In genomic region chr12:121005346-121005815, GRCh38 we compare ENCODE assay signal across 8 cellular contexts. TPM values are rescaled to one million over a fixed set of nuclear protein-coding genes. Genes with fewer than 3 reads are reported as not detected.
DNase-seq lines count a peak whose midpoint lies in the region; ATAC-seq, FAIRE-seq and TF ChIP-seq lines count a peak whose summit lies in the region.

No MANE protein-coding gene starts in this region.

- no peak overlapping the region for H3K4me3 ChIP-seq in AG04449 (ENCODE audit: low read depth, low read length)

- no peak overlapping the region for H3K27ac Mint-ChIP-seq in activated T-helper 17 cell treated with anti-CD3 and anti-CD28 coated beads, Interleukin-2, amount 50 U/mL, for 72 hours

- H3K9me3 Mint-ChIP-seq in activated T-helper 17 cell treated with anti-CD3 and anti-CD28 coated beads, Interleukin-2, amount 50 U/mL, for 72 hours, result no peaks in the 10 kb centered on the region

- CTCF ChIA-PET in AG04449 (lab: Yijun Ruan, JAX), result interaction anchor here (0.7 to 3.2 kb wide), 15 partner anchors 9 to 356 kb away, joined by 3 to 9 read pairs (median 5); partner anchors contain the start of gene HNF1A

- FAIRE-seq in GM12891 (lab: Jason Lieb, UNC), result peak; percentile 48

- no peaks in the 10 kb centered on the region for H3K4me1 Mint-ChIP-seq in activated T-helper 17 cell treated with anti-CD3 and anti-CD28 coated beads, Interleukin-2, amount 50 U/mL, for 72 hours

- ATAC-seq in activated T-helper 17 cell treated with anti-CD3 and anti-CD28 coated beads, Interleukin-2, amount 50 U/mL, for 72 hours (replicated peaks), result peak; percentile 66
- ATAC-seq in HG03571 (IDR thresholded peaks at IDR 0.05; ENCODE audit: unreplicated experiment), result no peak
- no peak for ATAC-seq in GM18519 (IDR thresholded peaks at IDR 0.05; ENCODE audit: low FRiP score, unreplicated experiment)

- H3K4me3 Mint-ChIP-seq in activated T-helper 17 cell treated with anti-CD3 and anti-CD28 coated beads, Interleukin-2, amount 50 U/mL, for 72 hours, result no peak overlapping the region

- no peak for TF ChIP-seq POLR2A in GM12891 (IDR thresholded peaks at IDR 0.05; ENCODE audit: low read depth, low read length)

- DNase-seq in AG04449 (ENCODE audit: low read depth, low spot score) (no peak), GM12891 (ENCODE audit: insufficient read length, low spot score) (peak; percentile 43), NOMO-1 treated with DMSO at 0.1 percent for 48 hours (lab: John Stamatoyannopoulos, UW; ENCODE audit: unreplicated experiment) (peak; percentile 25), hepatic stellate cell (ENCODE audit: low spot score) (peak; percentile 59)
- DNase-seq in stimulated activated CD4-positive, alpha-beta T cell treated with anti-CD3 and anti-CD28 coated beads, Interleukin-4, amount 100 ng/mL, for 48 hours (ENCODE audit: low read depth in 2 of 2), result peak; percentile 35 to 58

- peak; percentile 81 for TF ChIP-seq CTCF in AG04449 (IDR thresholded peaks at IDR 0.05; ENCODE audit: insufficient read depth, low read length, missing control alignments)

- H3K36me3 Mint-ChIP-seq in activated T-helper 17 cell treated with anti-CD3 and anti-CD28 coated beads, Interleukin-2, amount 50 U/mL, for 72 hours (ENCODE audit: low read depth), result peaks cover 83% of the 10 kb centered on the region

- no peaks in the 10 kb centered on the region for H3K27me3 Mint-ChIP-seq in activated T-helper 17 cell treated with anti-CD3 and anti-CD28 coated beads, Interleukin-2, amount 50 U/mL, for 72 hours

- POLR2A ChIA-PET in AG04449 (lab: Yijun Ruan, JAX), result no interaction called here

TF ChIP-seq in GM12891, 5 proteins besides CTCF, POLR2A, EP300 and RAD21:
- no peak for TF ChIP-seq SPI1 (IDR thresholded peaks at IDR 0.05; ENCODE audit: low read depth, low read length)
- no peak for TF ChIP-seq PAX5 (IDR thresholded peaks at IDR 0.05; ENCODE audit: insufficient read depth, low read length, severe bottlenecking)
- no peak for TF ChIP-seq POLR2AphosphoS5 (IDR thresholded peaks at IDR 0.05; ENCODE audit: low read depth, low read length)
- no peak for TF ChIP-seq TAF1 (IDR thresholded peaks at IDR 0.05; ENCODE audit: low read depth, low read length)
- TF ChIP-seq POU2F2 (IDR thresholded peaks at IDR 0.05; ENCODE audit: low read depth, low read length), result no peak

RNA-seq across cellular contexts. Expression of gene C12orf43, which starts 10.9 kb away (rescaled TPM):
- 12.8 TPM for polyA plus RNA-seq in GM12891 (2012; ENCODE audit: low read depth, missing spikeins)
- 10 to 100 TPM; 15.6 to 26.8 TPM for total RNA-seq in activated T-helper 17 cell treated with anti-CD3 and anti-CD28 coated beads, Interleukin-2, amount 50 U/mL, for 72 hours

RNA-seq across cellular contexts. Expression of gene HNF1A, which starts 27.0 kb away (rescaled TPM):
- polyA plus RNA-seq in GM12891 (2012; ENCODE audit: low read depth, missing spikeins), result not detected
- not detected for total RNA-seq in activated T-helper 17 cell treated with anti-CD3 and anti-CD28 coated beads, Interleukin-2, amount 50 U/mL, for 72 hours

RNA-seq across cellular contexts. Expression of gene OASL, which starts 33.7 kb away (rescaled TPM):
- polyA plus RNA-seq in GM12891 (2012; ENCODE audit: low read depth, missing spikeins), result 3.1 TPM
- total RNA-seq in activated T-helper 17 cell treated with anti-CD3 and anti-CD28 coated beads, Interleukin-2, amount 50 U/mL, for 72 hours, result 1 to 10 TPM; 4.0 to 5.2 TPM
